ENCODE assay signal across 9 cellular contexts in genomic region chr14:85533821-85534271, GRCh38. TPM values are rescaled to one million over a fixed set of nuclear protein-coding genes. Genes with fewer than 3 reads are reported as not detected.
DNase-seq lines count a peak whose midpoint lies in the region; ATAC-seq, FAIRE-seq and TF ChIP-seq lines count a peak whose summit lies in the region.
"Had no signal": no experiment of that assay in that cellular context is flagged by ENCODE, and none has a peak within 500 bp of the region (broad histone marks: within the 10 kb centered on the region; RNA-seq: fewer than 3 reads in every experiment).

No MANE protein-coding gene starts in this region.

- WGBS in stomach, 5 donors, result 2 to 4% (median 2%) methylated on average over 18 to 35 of the region's 35 CpGs

- no peak overlapping the region for H3K27ac Mint-ChIP-seq in T-helper 17 cell

- H3K4me3 Mint-ChIP-seq in T-helper 17 cell, result no peak overlapping the region

- H3K27ac ChIP-seq in iPS-18a (ENCODE audit: low read length), result no peak overlapping the region
- H3K27ac ChIP-seq in stomach, result peak overlapping the region; percentile 10 to 81 (median 68)

- no peaks in the 10 kb centered on the region for H3K36me3 ChIP-seq in iPS-18a (ENCODE audit: control insufficient read depth, low read depth, low read length)
- H3K36me3 ChIP-seq in stomach, result no peaks in the 10 kb centered on the region

- TF ChIP-seq CTCF in astrocyte of the cerebellum (IDR thresholded peaks at IDR 0.05; ENCODE audit: low read depth, low read length, missing control alignments) (no peak), stomach (IDR thresholded peaks at IDR 0.05) (no peak)

- no peak for TF ChIP-seq POLR2A in stomach (IDR thresholded peaks at IDR 0.05)

- no peaks in the 10 kb centered on the region for H3K9me3 ChIP-seq in iPS-18a (ENCODE audit: control insufficient read depth, low read depth, low read length)
- no peaks in the 10 kb centered on the region for H3K9me3 ChIP-seq in stomach
- H3K9me3 ChIP-seq in T-helper 17 cell (ENCODE audit: control insufficient read depth, low read length, poor library complexity, severe bottlenecking), result peaks cover 4% of the 10 kb centered on the region

- intact Hi-C loops in stomach (cut with DNase I; ENCODE audit: low total_unique reads), result no loop called here

- no peak for TF ChIP-seq EP300 in stomach (IDR thresholded peaks at IDR 0.05)

- in situ Hi-C loops in astrocyte of the cerebellum (cut with HindIII; ENCODE audit: low sequenced_read_pairs), result no loop called here

- H3K4me3 ChIP-seq in astrocyte of the cerebellum (ENCODE audit: low read depth, low read length) (peak overlapping the region; percentile 73), iPS-18a (ENCODE audit: low read length) (peak overlapping the region; percentile 86), stomach (peak overlapping the region; percentile 53 to 73 (median 66))

- peaks cover 63% of the 10 kb centered on the region for H3K27me3 ChIP-seq in iPS-18a (ENCODE audit: control insufficient read depth, insufficient read depth, low read length)
- peaks cover 7 to 68% (median 58%) of the 10 kb centered on the region in 3 donors for H3K27me3 ChIP-seq in stomach

- H3K4me1 ChIP-seq in iPS-18a (ENCODE audit: control insufficient read depth, low read depth, low read length), result peaks cover 44% of the 10 kb centered on the region
- H3K4me1 ChIP-seq in stomach, result peaks cover 32 to 55% (median 53%) of the 10 kb centered on the region in 4 donors

- peaks cover 3% of the 10 kb centered on the region for H3K36me3 Mint-ChIP-seq in T-helper 17 cell (ENCODE audit: low read depth)

- FAIRE-seq in HTR-8/SVneo (lab: Jason Lieb, UNC), result no peak

- no peak for ATAC-seq in T-helper 17 cell

- peak; percentile 9 for DNase-seq in HTR-8/SVneo (ENCODE audit: insufficient read length, low spot score)
- no peak for DNase-seq in astrocyte of the cerebellum (ENCODE audit: low read depth)
- no peak for DNase-seq in stomach
- no peak for DNase-seq in T-helper 1 cell
- no peak for DNase-seq in T-helper 17 cell
- no peak for DNase-seq in GF-D8 (lab: John Stamatoyannopoulos, UW)
- no peak for DNase-seq in activated CD4-positive, alpha-beta T cell treated with anti-CD3 and anti-CD28 coated beads, Interleukin-2, amount 50 U/mL, for 48 hours

- H3K4me1 Mint-ChIP-seq in T-helper 17 cell, result peaks cover 8% of the 10 kb centered on the region

- peaks cover 57% of the 10 kb centered on the region for H3K27me3 Mint-ChIP-seq in T-helper 17 cell

- peak overlapping the region; percentile 39 for H3K9ac ChIP-seq in iPS-18a (ENCODE audit: low read length)

RNA-seq across cellular contexts. Expression of gene FLRT2, which starts 3.9 kb away (rescaled TPM):
- total RNA-seq in stomach (10 to 100 TPM in 1 of 5 donors, 1 to 10 TPM in 1, under 1 TPM in 3; 0.45 to 34.1 (median 0.87) TPM), T-helper 17 cell (not detected)
- polyA plus RNA-seq in stomach, result 1 to 10 TPM in 2 of 3 donors, under 1 TPM in 1; 0.68 to 1.8 (median 1.5) TPM
- total RNA-seq: activated CD8-positive, alpha-beta memory T cell treated with anti-CD3 and anti-CD28 coated beads for 36 hours had no signal
